ENCODE assay signal across 14 cellular contexts in the genomic region with DNA sequence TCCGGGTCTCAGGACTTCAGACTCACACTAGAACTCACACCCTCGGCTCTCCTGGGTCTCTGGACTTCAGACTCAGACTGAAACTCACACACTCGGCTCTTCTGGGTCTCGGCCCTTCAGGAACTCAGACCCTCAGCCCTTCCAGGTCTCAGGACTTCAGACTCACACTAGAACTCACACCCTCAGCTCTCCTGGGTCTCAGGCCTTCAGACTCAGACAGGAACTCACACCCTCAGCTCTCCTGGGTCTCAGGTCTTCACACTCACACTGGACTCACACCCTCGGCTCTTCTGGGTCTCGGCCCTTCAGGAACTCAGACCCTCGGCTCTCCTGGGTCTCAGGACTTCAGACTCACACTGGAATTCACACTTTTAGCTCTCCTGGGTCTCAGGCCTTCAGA.
A peak's percentile ranks its signal among the peaks of the same experiment; 100 is the strongest.
DNase-seq lines count a peak whose midpoint lies in the region; ATAC-seq and TF ChIP-seq lines count a peak whose summit lies in the region.
"Had no signal": no experiment of that assay in that cellular context is flagged by ENCODE, and none has a peak within 500 bp of the region (broad histone marks: within the 10 kb centered on the region; RNA-seq: fewer than 3 reads in every experiment).

No MANE protein-coding gene starts in this region.

- no peak overlapping the region for H3K27ac ChIP-seq in OCI-LY7 (ENCODE audit: low read depth, low read length, poor library complexity, severe bottlenecking)
- H3K27ac ChIP-seq in coronary artery, result no peak overlapping the region
- H3K27ac ChIP-seq in neuronal stem cell (replicated peaks; ENCODE audit: low read length), result no peak overlapping the region
- H3K27ac ChIP-seq in upper lobe of right lung, result no peak overlapping the region
- H3K27ac ChIP-seq: C4-2B had no signal

- no peak overlapping the region for H2BK5ac ChIP-seq in neuronal stem cell (ENCODE audit: low read length)

- no peaks in the 10 kb centered on the region for H3K79me1 ChIP-seq in neuronal stem cell (ENCODE audit: low read depth, low read length)

- H3K23ac ChIP-seq in neuronal stem cell (ENCODE audit: low read depth, low read length, poor library complexity), result no peak overlapping the region

- intact Hi-C loops in OCI-LY7 (cut with micrococcal nuclease; ENCODE audit: unreplicated experiment) (no loop called here), upper lobe of right lung (cut with DNase I) (no loop called here)

- H2BK15ac ChIP-seq in neuronal stem cell (ENCODE audit: low read length), result no peak overlapping the region

- H3K36me3 ChIP-seq in OCI-LY7 (ENCODE audit: insufficient read depth, low read length), result no peaks in the 10 kb centered on the region
- no peaks in the 10 kb centered on the region for H3K36me3 ChIP-seq in neuronal stem cell (replicated peaks in 1 of 2; ENCODE audit: control insufficient read depth in 2 of 2, insufficient read depth in 2 of 2, low read length in 2 of 2)
- no peaks in the 10 kb centered on the region for H3K36me3 ChIP-seq in upper lobe of right lung
- H3K36me3 ChIP-seq: BE2C had no signal

- no peak overlapping the region for H3K18ac ChIP-seq in neuronal stem cell (ENCODE audit: low read length)

- H3K27me3 ChIP-seq in neuronal stem cell (ENCODE audit: control insufficient read depth in 3 of 3, insufficient read depth in 3 of 3, low read depth in 1 of 3, low read length in 3 of 3) (no peaks in the 10 kb centered on the region), upper lobe of right lung (no peaks in the 10 kb centered on the region)
- H3K27me3 ChIP-seq: BE2C had no signal

- no peak overlapping the region for H3K4me3 ChIP-seq in OCI-LY7 (ENCODE audit: low read depth, low read length, poor library complexity, severe bottlenecking)
- H3K4me3 ChIP-seq in coronary artery, result no peak overlapping the region
- H3K4me3 ChIP-seq in neuronal stem cell (ENCODE audit: low read length in 2 of 2), result no peak overlapping the region
- no peak overlapping the region for H3K4me3 ChIP-seq in upper lobe of right lung

- H3K4me1 ChIP-seq in OCI-LY7 (ENCODE audit: insufficient read depth, low read length, poor library complexity, severe bottlenecking) (no peaks in the 10 kb centered on the region), neuronal stem cell (ENCODE audit: control insufficient read depth in 2 of 2, insufficient read depth in 1 of 2, low read depth in 1 of 2, low read length in 2 of 2) (peaks cover 4 to 8% of the 10 kb centered on the region in 2 donors), upper lobe of right lung (no peaks in the 10 kb centered on the region)
- H3K4me1 ChIP-seq: BE2C had no signal

- no peak overlapping the region for H3K9ac ChIP-seq in neuronal stem cell (ENCODE audit: low read depth, low read length, poor library complexity)

- H2AK5ac ChIP-seq in neuronal stem cell (ENCODE audit: low read depth, low read length), result no peak overlapping the region

- no peak overlapping the region for H4K8ac ChIP-seq in neuronal stem cell (ENCODE audit: low read depth, low read length)

- H3K9me3 ChIP-seq in OCI-LY7 (ENCODE audit: low read length), result peaks cover 5% of the 10 kb centered on the region; the same call in 1 of the 2 replicates
- H3K9me3 ChIP-seq in neuronal stem cell (replicated peaks in 1 of 2; ENCODE audit: control insufficient read depth in 2 of 2, insufficient read depth in 1 of 2, low read depth in 1 of 2, low read length in 2 of 2), result peaks cover 4 to 8% of the 10 kb centered on the region in 2 donors
- H3K9me3 ChIP-seq in upper lobe of right lung, result no peaks in the 10 kb centered on the region
- H3K9me3 ChIP-seq: BE2C had no signal

- WGBS in neuronal stem cell (ENCODE audit: extremely low coverage in 2 of 2, insufficient read length in 2 of 2, insufficient replicate concordance in 1 of 2), 2 donors, result no CpG with 5 or more reads among the region's 7 CpGs

- POLR2A ChIA-PET in OCI-LY7 (lab: Charles Lee), result no interaction called here

- no peaks in the 10 kb centered on the region for H3K79me2 ChIP-seq in OCI-LY7 (ENCODE audit: insufficient read depth, low read depth, low read length)

- no peak overlapping the region for H3K4ac ChIP-seq in neuronal stem cell (ENCODE audit: low read length)

- TF ChIP-seq CTCF in OCI-LY7 (conservative IDR thresholded peaks at IDR 0.05; ENCODE audit: low read length) (no peak), coronary artery (IDR thresholded peaks at IDR 0.05) (no peak), upper lobe of right lung (IDR thresholded peaks at IDR 0.05) (no peak)

- no peaks in the 10 kb centered on the region for H4K20me1 ChIP-seq in OCI-LY7 (ENCODE audit: insufficient read depth, low read length)

- ATAC-seq in upper lobe of right lung, result no peak

- no TSS peak for BruUV-seq in OCI-LY7 (replicated peaks; lab: Mats Ljungman, UMichigan)

- DNase-seq in OCI-LY7 (ENCODE audit: low spot score), result no peak
- peak; percentile 36 for DNase-seq in coronary artery (ENCODE audit: low spot score)
- no peak for DNase-seq in neuronal stem cell (ENCODE audit: low spot score)
- DNase-seq in upper lobe of right lung, result peak; percentile 20
- no peak for DNase-seq in stimulated activated CD4-positive, alpha-beta T cell treated with anti-CD3 and anti-CD28 coated beads, Interleukin-2, amount 100 ng/mL, for 24 hours
- DNase-seq in Ammon's horn (ENCODE audit: low spot score), result no peak
- no peak for DNase-seq in NCI-H1417 treated with DMSO at 0.1 percent for 48 hours (lab: John Stamatoyannopoulos, UW)
- DNase-seq: BE2C; CD4-positive, alpha-beta memory T cell; DND-41; GDM1; GOT3; H9 had no signal

- H2AFZ ChIP-seq in OCI-LY7 (ENCODE audit: low read length), result peak overlapping the region; percentile 47
- peak overlapping the region; percentile 21 for H2AFZ ChIP-seq in neuronal stem cell (ENCODE audit: low read length)

- H3K4me2 ChIP-seq in OCI-LY7 (ENCODE audit: low read length) (no peak overlapping the region), neuronal stem cell (ENCODE audit: insufficient read depth, low read length, poor library complexity, severe bottlenecking) (no peak overlapping the region)

- no peaks in the 10 kb centered on the region for H3K9me2 ChIP-seq in OCI-LY7 (ENCODE audit: insufficient read depth, low read length)

- H4K91ac ChIP-seq in neuronal stem cell (ENCODE audit: low read depth, low read length, poor library complexity), result no peak overlapping the region

- CTCF ChIA-PET in OCI-LY7 (lab: Charles Lee; ENCODE audit: unreplicated experiment), result no interaction called here

- no peak overlapping the region for H3K14ac ChIP-seq in neuronal stem cell (ENCODE audit: low read length)

- no peak overlapping the region for H2BK120ac ChIP-seq in neuronal stem cell (ENCODE audit: low read depth, low read length)

- H2BK12ac ChIP-seq in neuronal stem cell (ENCODE audit: low read length), result no peak overlapping the region

Comparison
In these comparisons a context has a peak if more than half of its experiments do, and no peak if none do; other contexts are left out.
1. DNase-seq: peak in coronary artery (single experiment) and upper lobe of right lung (single experiment); none in OCI-LY7 (single experiment), neuronal stem cell (single experiment), stimulated activated CD4-positive, alpha-beta T cell treated with anti-CD3 and anti-CD28 coated beads, Interleukin-2, amount 100 ng/mL, for 24 hours (0 of 2), Ammon's horn (single experiment) and NCI-H1417 treated with DMSO at 0.1 percent for 48 hours (single experiment).